In the genomic region with DNA sequence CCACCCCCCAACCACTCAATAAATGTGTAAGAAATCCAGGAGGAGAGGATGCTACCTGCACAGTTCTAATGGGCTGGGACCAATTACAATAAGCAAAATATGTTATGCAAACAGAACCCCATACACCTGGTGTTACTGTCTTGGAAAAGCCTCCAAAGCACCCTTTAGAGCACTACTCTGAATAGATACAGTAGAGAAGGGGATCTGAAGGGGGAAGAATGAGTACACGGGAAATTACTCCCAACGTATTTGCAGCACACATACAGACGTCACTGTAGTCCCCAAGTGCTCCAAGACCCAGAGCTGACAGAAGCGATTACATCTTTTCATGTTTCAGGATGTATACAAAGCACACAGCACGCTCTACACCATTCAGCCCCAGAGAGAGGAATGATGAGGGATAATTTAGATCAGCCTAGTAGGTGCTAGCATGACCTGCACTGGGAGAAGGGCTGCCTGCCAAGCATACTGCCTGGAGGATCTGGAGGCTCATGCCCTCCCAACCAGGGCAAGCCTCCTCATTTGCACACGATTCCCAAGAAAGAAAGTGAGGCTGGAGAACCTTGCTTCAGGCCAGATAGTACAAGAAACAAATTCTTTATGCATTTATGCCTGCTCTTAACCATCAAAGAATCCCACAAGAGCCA, we compare ENCODE assay signal across 18 cellular contexts.
"Had no signal": no experiment of that assay in that cellular context is flagged by ENCODE, and none has a peak within 500 bp of the region (broad histone marks: within the 10 kb centered on the region; RNA-seq: fewer than 3 reads in every experiment).

No MANE protein-coding gene starts in this region.

- H3K27ac ChIP-seq: ascending aorta, cardiac muscle cell, gastroesophageal sphincter, hepatocyte, ovary, sigmoid colon, thoracic aorta had no signal

- H3K27me3 ChIP-seq: ascending aorta, cardiac muscle cell, gastroesophageal sphincter, hepatocyte, ovary, sigmoid colon had no signal

- H3K27ac Mint-ChIP-seq: activated naive CD4-positive, alpha-beta T cell treated with anti-CD3 and anti-CD28 coated beads for 36 hours; activated naive CD8-positive, alpha-beta T cell treated with anti-CD3 and anti-CD28 coated beads, Interleukin-2, amount 10 ng/mL, durations not matched to agents 7 days and 5 days; memory B cell; progenitor cell of endocrine pancreas; stimulated activated effector memory CD8-positive, alpha-beta T cell treated with anti-CD3 and anti-CD28 coated beads, Interleukin-12 subunit alpha, Interleukin-12 subunit beta, amount 100 ng/mL, for 72 hours; stimulated activated naive CD8-positive, alpha-beta T cell treated with anti-CD3 and anti-CD28 coated beads, Interleukin-15, Interleukin-2, amounts not matched to agents 100 ng/mL and 50 ng/mL, for 24 hours; WTC11 had no signal

- H3K27me3 Mint-ChIP-seq: activated CD4-positive, alpha-beta T cell treated with anti-CD3 and anti-CD28 coated beads, Interleukin-2, amount 10 ng/mL, durations not matched to agents 7 days and 5 days; activated CD8-positive, alpha-beta T cell treated with anti-CD3 and anti-CD28 coated beads for 36 hours; activated naive CD8-positive, alpha-beta T cell treated with anti-CD3 and anti-CD28 coated beads, Interleukin-2, amount 10 ng/mL, durations not matched to agents 7 days and 5 days; brain; memory B cell; naive thymus-derived CD4-positive, alpha-beta T cell; progenitor cell of endocrine pancreas; stimulated activated naive CD8-positive, alpha-beta T cell treated with anti-CD3 and anti-CD28 coated beads, Interleukin-15, Interleukin-2, amounts not matched to agents 100 ng/mL and 50 ng/mL, for 24 hours had no signal

- H3K9me3 Mint-ChIP-seq: activated CD4-positive, alpha-beta T cell treated with anti-CD3 and anti-CD28 coated beads, Interleukin-2, amount 10 ng/mL, durations not matched to agents 7 days and 5 days; memory B cell; stimulated activated effector memory CD8-positive, alpha-beta T cell treated with anti-CD3 and anti-CD28 coated beads, Interleukin-12 subunit alpha, Interleukin-12 subunit beta, amount 100 ng/mL, for 72 hours; stimulated activated naive CD8-positive, alpha-beta T cell treated with anti-CD3 and anti-CD28 coated beads, Interleukin-15, Interleukin-2, amounts not matched to agents 100 ng/mL and 50 ng/mL, for 24 hours had no signal

- H2AFZ ChIP-seq: hepatocyte had no signal

- H3K9me3 ChIP-seq: ascending aorta, ovary, thoracic aorta had no signal

- H3K36me3 ChIP-seq: ascending aorta, cardiac muscle cell, gastroesophageal sphincter, ovary, sigmoid colon, thoracic aorta had no signal

- H3K4me3 ChIP-seq: ascending aorta, cardiac muscle cell, gastroesophageal sphincter, hepatocyte, ovary, sigmoid colon, thoracic aorta had no signal

- H3K4me3 Mint-ChIP-seq: activated CD4-positive, alpha-beta T cell treated with anti-CD3 and anti-CD28 coated beads, Interleukin-2, amount 10 ng/mL, durations not matched to agents 7 days and 5 days; activated CD8-positive, alpha-beta T cell treated with anti-CD3 and anti-CD28 coated beads for 36 hours; activated naive CD4-positive, alpha-beta T cell treated with anti-CD3 and anti-CD28 coated beads for 36 hours; activated naive CD8-positive, alpha-beta T cell treated with anti-CD3 and anti-CD28 coated beads, Interleukin-2, amount 10 ng/mL, durations not matched to agents 7 days and 5 days; brain; memory B cell; stimulated activated effector memory CD8-positive, alpha-beta T cell treated with anti-CD3 and anti-CD28 coated beads, Interleukin-12 subunit alpha, Interleukin-12 subunit beta, amount 100 ng/mL, for 72 hours; stimulated activated naive CD8-positive, alpha-beta T cell treated with anti-CD3 and anti-CD28 coated beads, Interleukin-15, Interleukin-2, amounts not matched to agents 100 ng/mL and 50 ng/mL, for 24 hours; WTC11 had no signal

- H3K4me2 ChIP-seq: hepatocyte had no signal

- H3K4me1 ChIP-seq: ascending aorta had no signal
